In genomic region chr9:126696764-126697145, GRCh38 we compare ENCODE assay signal across 21 cellular contexts.
"Had no signal": no experiment of that assay in that cellular context is flagged by ENCODE, and none has a peak within 500 bp of the region (broad histone marks: within the 10 kb centered on the region; RNA-seq: fewer than 3 reads in every experiment).

No MANE protein-coding gene starts in this region.

- H2AFZ ChIP-seq: hepatocyte, parathyroid adenoma had no signal

- H3K36me3 Mint-ChIP-seq: activated naive CD4-positive, alpha-beta T cell treated with anti-CD3 and anti-CD28 coated beads, Interleukin-2, amount 50 U/mL, for 72 hours; stimulated activated naive B cell treated with anti-CD40 and anti-IgM and Interleukin-4, amounts not matched to agents 10 μg/mL and 1 μg/mL and 100 μg/mL, for 72 hours; WTC11 had no signal

- H3K9ac ChIP-seq: parathyroid adenoma had no signal

- H3K9me3 Mint-ChIP-seq: activated CD4-positive, alpha-beta T cell treated with anti-CD3 and anti-CD28 coated beads, Interleukin-2, amount 10 ng/mL, durations not matched to agents 24 days and 14 days; activated naive CD4-positive, alpha-beta T cell treated with anti-CD3 and anti-CD28 coated beads, Interleukin-2, amount 50 U/mL, for 72 hours; effector memory CD8-positive, alpha-beta T cell; stimulated activated naive B cell treated with anti-CD40 and anti-IgM and Interleukin-4, amounts not matched to agents 10 μg/mL and 1 μg/mL and 100 μg/mL, for 72 hours; T-helper 2 cell treated with Interferon-gamma antibody and Interleukin-4, amounts not matched to agents 5 μg/mL and 100 μg/mL, for 36 hours; WTC11 had no signal

- FAIRE-seq: islet of Langerhans, TTC549, urothelium cell line had no signal

- H3K4me1 Mint-ChIP-seq: activated CD4-positive, alpha-beta T cell treated with anti-CD3 and anti-CD28 coated beads, Interleukin-2, amount 10 ng/mL, durations not matched to agents 24 days and 14 days; WTC11 had no signal

- H3K9me3 ChIP-seq: adrenal gland, neutrophil, thyroid gland had no signal

- H3K4me2 ChIP-seq: hepatocyte had no signal

- DNase-seq: activated CD4-positive, alpha-beta T cell treated with anti-CD3 and anti-CD28 coated beads, Interleukin-2, amount 10 ng/mL, durations not matched to agents 24 days and 14 days; activated CD8-positive, alpha-beta memory T cell treated with anti-CD3 and anti-CD28 coated beads, Interleukin-2, amount 50 U/mL, for 48 hours; activated CD8-positive, alpha-beta T cell treated with anti-CD3 and anti-CD28 coated beads, Interleukin-2, amount 10 ng/mL, durations not matched to agents 7 days and 5 days; activated effector memory CD4-positive, alpha-beta T cell treated with Interleukin-2 at 50 U/mL for 16 hours; activated T-cell treated with anti-CD3 and anti-CD28 coated beads, Interleukin-2, amount 50 U/mL, for 48 hours; adrenal gland; dermis blood vessel endothelial cell; effector memory CD8-positive, alpha-beta T cell; stimulated activated naive B cell treated with anti-CD40 and anti-IgM and Interleukin-4, amounts not matched to agents 10 μg/mL and 1 μg/mL and 100 μg/mL, for 72 hours; thyroid gland had no signal

- H3K27ac Mint-ChIP-seq: activated CD4-positive, alpha-beta T cell treated with anti-CD3 and anti-CD28 coated beads, Interleukin-2, amount 10 ng/mL, durations not matched to agents 24 days and 14 days; activated CD8-positive, alpha-beta T cell treated with anti-CD3 and anti-CD28 coated beads, Interleukin-2, amount 10 ng/mL, durations not matched to agents 7 days and 5 days; activated naive CD4-positive, alpha-beta T cell treated with anti-CD3 and anti-CD28 coated beads, Interleukin-2, amount 50 U/mL, for 72 hours; effector memory CD8-positive, alpha-beta T cell; stimulated activated naive B cell treated with anti-CD40 and anti-IgM and Interleukin-4, amounts not matched to agents 10 μg/mL and 1 μg/mL and 100 μg/mL, for 72 hours; T-helper 2 cell treated with Interferon-gamma antibody and Interleukin-4, amounts not matched to agents 5 μg/mL and 100 μg/mL, for 36 hours; WTC11 had no signal

- H3K36me3 ChIP-seq: adrenal gland, neutrophil, thyroid gland had no signal

- H3K27ac ChIP-seq: adrenal gland, hepatocyte, neutrophil, parathyroid adenoma, thyroid gland had no signal

- H3K4me3 Mint-ChIP-seq: activated CD4-positive, alpha-beta T cell treated with anti-CD3 and anti-CD28 coated beads, Interleukin-2, amount 10 ng/mL, durations not matched to agents 24 days and 14 days; activated CD8-positive, alpha-beta T cell treated with anti-CD3 and anti-CD28 coated beads, Interleukin-2, amount 10 ng/mL, durations not matched to agents 7 days and 5 days; effector memory CD8-positive, alpha-beta T cell; stimulated activated naive B cell treated with anti-CD40 and anti-IgM and Interleukin-4, amounts not matched to agents 10 μg/mL and 1 μg/mL and 100 μg/mL, for 72 hours; T-helper 2 cell treated with Interferon-gamma antibody and Interleukin-4, amounts not matched to agents 5 μg/mL and 100 μg/mL, for 36 hours; WTC11 had no signal

- H3K4me1 ChIP-seq: adrenal gland, thyroid gland had no signal

- H3K27me3 ChIP-seq: adrenal gland, hepatocyte, thyroid gland had no signal

- ATAC-seq: activated CD8-positive, alpha-beta T cell treated with anti-CD3 and anti-CD28 coated beads, Interleukin-2, amount 10 ng/mL, durations not matched to agents 7 days and 5 days; activated naive CD4-positive, alpha-beta T cell treated with anti-CD3 and anti-CD28 coated beads, Interleukin-2, amount 50 U/mL, for 72 hours; effector memory CD8-positive, alpha-beta T cell; left lobe of liver; sciatic nerve; stimulated activated naive B cell treated with anti-CD40 and anti-IgM and Interleukin-4, amounts not matched to agents 10 μg/mL and 1 μg/mL and 100 μg/mL, for 72 hours; WTC11 had no signal

- H3K4me3 ChIP-seq: adrenal gland, hepatocyte, thyroid gland had no signal

- H3K79me2 ChIP-seq: hepatocyte, parathyroid adenoma had no signal
